In genomic region chr4:38993683-38994082, GRCh38 we compare ENCODE assay signal across 2 cellular contexts.
TF ChIP-seq lines count a peak whose summit lies in the region.

No MANE protein-coding gene starts in this region.

TF ChIP-seq in GM23338, 12 proteins besides CTCF, POLR2A, EP300 and RAD21:
- TF ChIP-seq ZNF331 (CRISPR knock-in tag; IDR thresholded peaks at IDR 0.05; ENCODE audit: low read depth) (no peak), NANOG (IDR thresholded peaks at IDR 0.05; ENCODE audit: borderline replicate concordance) (no peak), STAT1 (IDR thresholded peaks at IDR 0.05; ENCODE audit: unreplicated experiment) (no peak), EZH2 (IDR thresholded peaks at IDR 0.05; ENCODE audit: low read depth, unreplicated experiment) (no peak), CREB1 (CRISPR knock-in tag; IDR thresholded peaks at IDR 0.05; ENCODE audit: low read depth) (no peak), JUNB (IDR thresholded peaks at IDR 0.05; ENCODE audit: unreplicated experiment) (no peak), ZNF462 (CRISPR knock-in tag; IDR thresholded peaks at IDR 0.05) (no peak), POLR2AphosphoS5 (IDR thresholded peaks at IDR 0.05; ENCODE audit: low read depth) (no peak), REST (IDR thresholded peaks at IDR 0.05; ENCODE audit: unreplicated experiment) (no peak), ZNF114 (CRISPR knock-in tag; IDR thresholded peaks at IDR 0.05) (no peak), ETS1 (IDR thresholded peaks at IDR 0.05) (no peak), EZH2phosphoT487 (IDR thresholded peaks at IDR 0.05; ENCODE audit: unreplicated experiment) (no peak)

TF ChIP-seq in GM12878, 131 proteins besides CTCF, POLR2A, EP300 and RAD21:
- TF ChIP-seq YY1 (IDR thresholded peaks at IDR 0.05; ENCODE audit: low read depth, low read length) (no peak), WRNIP1 (IDR thresholded peaks at IDR 0.05; ENCODE audit: borderline replicate concordance, low read depth, low read length) (no peak), HSF1 (IDR thresholded peaks at IDR 0.05; ENCODE audit: low read depth, low read length) (no peak), NR2C2 (IDR thresholded peaks at IDR 0.05; ENCODE audit: borderline replicate concordance, control insufficient read depth, insufficient read length, low read depth) (no peak), TARDBP (IDR thresholded peaks at IDR 0.05; ENCODE audit: borderline replicate concordance) (no peak), CHD4 (IDR thresholded peaks at IDR 0.05) (no peak), JUND (IDR thresholded peaks at IDR 0.05; ENCODE audit: low read depth, low read length) (no peak), IRF4 (IDR thresholded peaks at IDR 0.05; ENCODE audit: low read depth, low read length) (no peak)
